In the genomic region with DNA sequence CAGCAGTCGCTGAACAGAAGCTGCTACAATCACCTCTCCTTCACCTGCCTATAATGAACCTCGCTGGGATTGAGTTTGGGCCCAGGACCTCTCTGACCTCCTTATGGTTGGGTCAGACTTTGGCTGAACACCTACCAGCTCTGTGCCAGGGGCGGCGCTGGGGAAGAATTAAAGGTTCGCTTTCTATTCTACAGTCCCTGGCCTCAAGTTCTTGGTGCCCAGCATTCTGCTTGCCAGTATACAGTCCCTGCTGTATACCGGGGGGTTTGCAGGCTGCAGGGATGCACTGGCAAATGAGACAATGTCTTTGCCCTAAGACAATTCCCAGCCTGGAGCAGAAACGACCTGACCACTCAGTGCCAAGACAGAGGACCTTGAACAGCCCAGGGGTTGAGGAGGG, we compare ENCODE assay signal across 2 cellular contexts.
TF ChIP-seq lines count a peak whose summit lies in the region.

No MANE protein-coding gene starts in this region.

TF ChIP-seq in SK-N-SH, 30 proteins besides CTCF, POLR2A, EP300 and RAD21 (continued from another document):
- TF ChIP-seq, protein P1, sequence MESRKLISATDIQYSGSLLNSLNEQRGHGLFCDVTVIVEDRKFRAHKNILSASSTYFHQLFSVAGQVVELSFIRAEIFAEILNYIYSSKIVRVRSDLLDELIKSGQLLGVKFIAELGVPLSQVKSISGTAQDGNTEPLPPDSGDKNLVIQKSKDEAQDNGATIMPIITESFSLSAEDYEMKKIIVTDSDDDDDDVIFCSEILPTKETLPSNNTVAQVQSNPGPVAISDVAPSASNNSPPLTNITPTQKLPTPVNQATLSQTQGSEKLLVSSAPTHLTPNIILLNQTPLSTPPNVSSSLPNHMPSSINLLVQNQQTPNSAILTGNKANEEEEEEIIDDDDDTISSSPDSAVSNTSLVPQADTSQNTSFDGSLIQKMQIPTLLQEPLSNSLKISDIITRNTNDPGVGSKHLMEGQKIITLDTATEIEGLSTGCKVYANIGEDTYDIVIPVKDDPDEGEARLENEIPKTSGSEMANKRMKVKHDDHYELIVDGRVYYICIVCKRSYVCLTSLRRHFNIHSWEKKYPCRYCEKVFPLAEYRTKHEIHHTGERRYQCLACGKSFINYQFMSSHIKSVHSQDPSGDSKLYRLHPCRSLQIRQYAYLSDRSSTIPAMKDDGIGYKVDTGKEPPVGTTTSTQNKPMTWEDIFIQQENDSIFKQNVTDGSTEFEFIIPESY (IDR thresholded peaks at IDR 0.05; ENCODE audit: borderline replicate concordance, low read depth): no peak
- TF ChIP-seq NRF1 (IDR thresholded peaks at IDR 0.05; ENCODE audit: low read depth, low read length): no peak
- no peak for TF ChIP-seq RCOR1 (IDR thresholded peaks at IDR 0.05; ENCODE audit: low read length)
- TF ChIP-seq FOXJ3 (CRISPR knock-in tag; IDR thresholded peaks at IDR 0.05): no peak
- TF ChIP-seq SIN3A (IDR thresholded peaks at IDR 0.05; ENCODE audit: borderline replicate concordance, low read depth, low read length): no peak
- no peak for TF ChIP-seq POLR2AphosphoS5 (IDR thresholded peaks at IDR 0.05; ENCODE audit: low read depth, low read length)
- no peak for TF ChIP-seq EZH2phosphoT487 (IDR thresholded peaks at IDR 0.05; ENCODE audit: borderline replicate concordance, low read depth)

TF ChIP-seq in SK-N-SH treated with all-trans-retinoic acid at 6 μM for 48 hours, 23 proteins besides CTCF, POLR2A, EP300 and RAD21 (continued from another document):
- TF ChIP-seq, protein P2, sequence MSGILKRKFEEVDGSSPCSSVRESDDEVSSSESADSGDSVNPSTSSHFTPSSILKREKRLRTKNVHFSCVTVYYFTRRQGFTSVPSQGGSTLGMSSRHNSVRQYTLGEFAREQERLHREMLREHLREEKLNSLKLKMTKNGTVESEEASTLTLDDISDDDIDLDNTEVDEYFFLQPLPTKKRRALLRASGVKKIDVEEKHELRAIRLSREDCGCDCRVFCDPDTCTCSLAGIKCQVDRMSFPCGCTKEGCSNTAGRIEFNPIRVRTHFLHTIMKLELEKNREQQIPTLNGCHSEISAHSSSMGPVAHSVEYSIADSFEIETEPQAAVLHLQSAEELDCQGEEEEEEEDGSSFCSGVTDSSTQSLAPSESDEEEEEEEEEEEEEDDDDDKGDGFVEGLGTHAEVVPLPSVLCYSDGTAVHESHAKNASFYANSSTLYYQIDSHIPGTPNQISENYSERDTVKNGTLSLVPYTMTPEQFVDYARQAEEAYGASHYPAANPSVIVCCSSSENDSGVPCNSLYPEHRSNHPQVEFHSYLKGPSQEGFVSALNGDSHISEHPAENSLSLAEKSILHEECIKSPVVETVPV (CRISPR knock-in tag; IDR thresholded peaks at IDR 0.05): no peak
